In genomic region chr11:123111465-123111864, GRCh38 we compare ENCODE assay signal across 1 cellular context.
TF ChIP-seq lines count a peak whose summit lies in the region.

No MANE protein-coding gene starts in this region.

TF ChIP-seq in Ishikawa, 13 proteins besides CTCF, POLR2A, EP300 and RAD21 (continued from another document):
- TF ChIP-seq REST (IDR thresholded peaks at IDR 0.05; ENCODE audit: low read depth) (no peak), YY1 (IDR thresholded peaks at IDR 0.05; ENCODE audit: low read depth) (no peak), TCF12 (IDR thresholded peaks at IDR 0.05; ENCODE audit: low read depth) (no peak), EGR1 (IDR thresholded peaks at IDR 0.05) (no peak), ZBTB7A (IDR thresholded peaks at IDR 0.05; ENCODE audit: low read depth) (no peak), TAF1 (IDR thresholded peaks at IDR 0.05; ENCODE audit: low read depth) (no peak), CREB1 (IDR thresholded peaks at IDR 0.05; ENCODE audit: low read depth) (no peak), MAX (IDR thresholded peaks at IDR 0.05) (no peak), FOXM1 (IDR thresholded peaks at IDR 0.05; ENCODE audit: borderline replicate concordance, low read depth) (no peak), CEBPB (IDR thresholded peaks at IDR 0.05) (no peak)
TF ChIP-seq in Ishikawa: peak in this region for 0.
